In genomic region chr11:45102810-45103621, GRCh38 we compare ENCODE assay signal across 9 cellular contexts. TPM values are rescaled to one million over a fixed set of nuclear protein-coding genes. Genes with fewer than 3 reads are reported as not detected.
DNase-seq lines count a peak whose midpoint lies in the region; ATAC-seq, FAIRE-seq and TF ChIP-seq lines count a peak whose summit lies in the region.
"Had no signal": no experiment of that assay in that cellular context is flagged by ENCODE, and none has a peak within 500 bp of the region (broad histone marks: within the 10 kb centered on the region; RNA-seq: fewer than 3 reads in every experiment).

No MANE protein-coding gene starts in this region.

- H3K27me3 ChIP-seq in HL-60 (ENCODE audit: insufficient read depth, poor library complexity, severe bottlenecking) (peaks cover 3% of the 10 kb centered on the region), Peyer's patch (no peaks in the 10 kb centered on the region), pancreas (no peaks in the 10 kb centered on the region), aorta (ENCODE audit: control insufficient read depth in 1 of 2, insufficient read depth in 2 of 2, low read length in 1 of 2) (no peaks in the 10 kb centered on the region)

- peak in 1 of 2 donors; percentile 21 for TF ChIP-seq POLR2A in Peyer's patch (IDR thresholded peaks at IDR 0.05)

- ATAC-seq in GM19025 (IDR thresholded peaks at IDR 0.05; ENCODE audit: low read depth, unreplicated experiment) = peak; percentile 80
- peak; percentile 51 to 86 (median 82) for ATAC-seq in pancreas
- ATAC-seq in aorta (ENCODE audit: low FRiP score) = peak; percentile 80

- DNase-seq in HL-60 (ENCODE audit: low read depth in 1 of 2, low spot score in 1 of 2) = peak; percentile 66 to 69
- peak in 2 of 3 donors; percentile 61 to 77 for DNase-seq in Peyer's patch
- DNase-seq in activated T-helper 1 cell treated with Interleukin-2 at 50 U/mL for 16 hours (ENCODE audit: low read depth) = peak; percentile 42
- peak; percentile 82 for DNase-seq in fibroblast of the aortic adventitia (ENCODE audit: low read depth)
- DNase-seq in pancreas = peak in 5 of 6 donors; percentile 33 to 80 (median 58)
- DNase-seq in aorta = peak; percentile 71 to 84

- no peak for FAIRE-seq in pancreas (lab: Jason Lieb, UNC)
- FAIRE-seq: TTC549 had no signal

- intact Hi-C loops in pancreas (cut with DNase I) = loop anchor here in 1 of 3 donors (10.0 kb wide), 1 partner anchor 182 kb away; the partner anchor contains the start of gene SYT13
- intact Hi-C loops in aorta (cut with DNase I) = loop anchor here (1.0 to 10.0 kb wide), 2 partner anchors 167 to 478 kb away; no protein-coding TSS in a partner anchor

- H3K9me3 ChIP-seq in Peyer's patch (no peaks in the 10 kb centered on the region), pancreas (no peaks in the 10 kb centered on the region), aorta (ENCODE audit: control insufficient read depth, low read length) (no peaks in the 10 kb centered on the region)

- TF ChIP-seq CTCF in C4-2B (conservative IDR thresholded peaks at IDR 0.05) (peak; percentile 96), HL-60 (IDR thresholded peaks at IDR 0.05; ENCODE audit: insufficient read depth, low read length) (peak; percentile 52), Peyer's patch (IDR thresholded peaks at IDR 0.05) (peak; percentile 85 to 97 (median 95)), fibroblast of the aortic adventitia (IDR thresholded peaks at IDR 0.05; ENCODE audit: insufficient read depth, low read length) (peak; percentile 94), pancreas (IDR thresholded peaks at IDR 0.05) (peak; percentile 73 to 87 (median 84))

- H3K36me3 ChIP-seq in Peyer's patch (no peaks in the 10 kb centered on the region), pancreas (no peaks in the 10 kb centered on the region), aorta (ENCODE audit: control insufficient read depth in 1 of 2, insufficient read depth in 2 of 2, low read length in 1 of 2) (no peaks in the 10 kb centered on the region)

- H3K4me3 ChIP-seq in HL-60 (replicated peaks; ENCODE audit: insufficient read depth, low read length) = no peak overlapping the region
- no peak overlapping the region for H3K4me3 ChIP-seq in Peyer's patch
- H3K4me3 ChIP-seq in fibroblast of the aortic adventitia (ENCODE audit: low read depth, low read length) = no peak overlapping the region
- H3K4me3 ChIP-seq in pancreas = no peak overlapping the region
- H3K4me3 ChIP-seq in aorta (ENCODE audit: low read length in 2 of 2) = no peak overlapping the region

- WGBS in pancreas, 2 donors = 24 to 25% methylated on average over 8 of the region's 8 CpGs
- WGBS in aorta, 2 donors = 14 to 17% methylated on average over 8 of the region's 8 CpGs

- H3K27ac ChIP-seq in C4-2B (no peak overlapping the region), HL-60 (replicated peaks) (peak overlapping the region; percentile 55), Peyer's patch (peak overlapping the region in 3 of 4 donors; percentile 6 to 42 (median 36)), pancreas (no peak overlapping the region), aorta (ENCODE audit: low read depth in 1 of 2, low read length in 2 of 2) (no peak overlapping the region)

- H3K4me1 ChIP-seq in Peyer's patch = peaks cover 0 to 9% (median 4%) of the 10 kb centered on the region in 4 donors
- H3K4me1 ChIP-seq in pancreas = no peaks in the 10 kb centered on the region
- peaks cover 0 to 2% of the 10 kb centered on the region in 2 donors for H3K4me1 ChIP-seq in aorta (ENCODE audit: control insufficient read depth in 1 of 2, insufficient read depth in 2 of 2, low read length in 2 of 2)

RNA-seq across cellular contexts. Expression of gene PRDM11, which starts 43.4 kb away (rescaled TPM):
- 10 to 100 TPM in 1 of 4 donors, 1 to 10 TPM in 3; 4.4 to 10.7 (median 7.0) TPM for total RNA-seq in Peyer's patch
- 3.4 and 5.3 TPM in 2 replicates for total RNA-seq in fibroblast of the aortic adventitia (ENCODE audit: low replicate concordance)
- total RNA-seq in pancreas = 1 to 10 TPM; 5.5 to 8.5 (median 6.7) TPM
- 1 to 10 TPM; 3.0 to 4.4 TPM for polyA plus RNA-seq in pancreas
- 10 to 100 TPM; 23.6 to 29.6 TPM for total RNA-seq in aorta
- polyA plus RNA-seq in aorta = 10 to 100 TPM in 1 of 2 donors, 1 to 10 TPM in 1; 6.1 to 12.3 TPM

Comparison
In these comparisons a context has a peak if more than half of its experiments do, and no peak if none do; other contexts are left out.
1. H3K27ac ChIP-seq: peak in HL-60 (single experiment) and Peyer's patch (3 of 4); none in C4-2B (single experiment), pancreas (0 of 4) and aorta (0 of 2).
2. Peak in every context shown above with its lines, with median percentiles within 50 percentile points of each other: CTCF ChIP-seq, ATAC-seq and DNase-seq.